ENCODE assay signal across 8 cellular contexts in genomic region chr4:6673660-6674499, GRCh38. TPM values are rescaled to one million over a fixed set of nuclear protein-coding genes. Genes with fewer than 3 reads are reported as not detected.
DNase-seq lines count a peak whose midpoint lies in the region; ATAC-seq and TF ChIP-seq lines count a peak whose summit lies in the region.

No MANE protein-coding gene starts in this region.

- ATAC-seq in GM19324 (IDR thresholded peaks at IDR 0.05; ENCODE audit: low FRiP score, unreplicated experiment): peak; percentile 87
- ATAC-seq in HG03460 (IDR thresholded peaks at IDR 0.05; ENCODE audit: unreplicated experiment): peak; percentile 73
- peak; percentile 81 for ATAC-seq in activated CD8-positive, alpha-beta T cell treated with anti-CD3 and anti-CD28 coated beads for 36 hours
- ATAC-seq in lung (ENCODE audit: insufficient read depth, low FRiP score): peak; percentile 89

- no peaks in the 10 kb centered on the region for H3K27me3 Mint-ChIP-seq in activated CD8-positive, alpha-beta T cell treated with anti-CD3 and anti-CD28 coated beads for 36 hours

- H3K4me1 Mint-ChIP-seq in activated CD8-positive, alpha-beta T cell treated with anti-CD3 and anti-CD28 coated beads for 36 hours (ENCODE audit: low read depth): peaks cover 42% of the 10 kb centered on the region

- H3K9me3 ChIP-seq in lung (ENCODE audit: control insufficient read depth in 2 of 2, insufficient read depth in 1 of 2, low read length in 1 of 2): no peaks in the 10 kb centered on the region

- TF ChIP-seq CTCF in activated CD8-positive, alpha-beta T cell treated with anti-CD3 and anti-CD28 coated beads for 36 hours (IDR thresholded peaks at IDR 0.05): no peak
- TF ChIP-seq CTCF in lung (IDR thresholded peaks at IDR 0.05; ENCODE audit: control extremely low read depth, extremely low read depth): no peak

- H3K4me3 ChIP-seq in lung: peak overlapping the region; percentile 80

- H3K9me3 Mint-ChIP-seq in activated CD8-positive, alpha-beta T cell treated with anti-CD3 and anti-CD28 coated beads for 36 hours: no peaks in the 10 kb centered on the region

- H3K4me1 ChIP-seq in lung (ENCODE audit: control insufficient read depth in 2 of 2, insufficient read depth in 2 of 2, low read length in 2 of 2): peaks cover 11 to 19% of the 10 kb centered on the region in 2 donors

- CTCF ChIA-PET in activated CD8-positive, alpha-beta T cell treated with anti-CD3 and anti-CD28 coated beads for 36 hours (lab: Charles Lee): interaction anchor here (0.7 to 6.3 kb wide), 20 partner anchors 9 to 200 kb away, joined by 3 to 102 read pairs (median 7); partner anchors contain the start of genes BLOC1S4, MAN2B2, MRFAP1 and MRFAP1L1

- no peaks in the 10 kb centered on the region for H3K27me3 ChIP-seq in lung (ENCODE audit: control insufficient read depth, insufficient read depth)

- H3K36me3 ChIP-seq in lung (ENCODE audit: control insufficient read depth in 2 of 2, insufficient read depth in 2 of 2, low read length in 2 of 2): peaks cover 0 to 3% of the 10 kb centered on the region in 2 donors

- H3K36me3 Mint-ChIP-seq in activated CD8-positive, alpha-beta T cell treated with anti-CD3 and anti-CD28 coated beads for 36 hours (ENCODE audit: low read depth): peaks cover 44% of the 10 kb centered on the region

- H3K27ac ChIP-seq in lung (ENCODE audit: low read depth in 1 of 2, low read length in 1 of 2): peak overlapping the region; percentile 71 to 86

- H3K27ac Mint-ChIP-seq in activated CD8-positive, alpha-beta T cell treated with anti-CD3 and anti-CD28 coated beads for 36 hours: peak overlapping the region; percentile 99

- H3K4me3 Mint-ChIP-seq in activated CD8-positive, alpha-beta T cell treated with anti-CD3 and anti-CD28 coated beads for 36 hours: peak overlapping the region; percentile 90

- intact Hi-C loops in activated CD8-positive, alpha-beta T cell treated with anti-CD3 and anti-CD28 coated beads for 36 hours (cut with micrococcal nuclease): loop anchor here (2.0 to 5.0 kb wide), 2 partner anchors 17 to 33 kb away; partner anchors contain the start of gene MRFAP1L1

- POLR2A ChIA-PET in activated CD8-positive, alpha-beta T cell treated with anti-CD3 and anti-CD28 coated beads for 36 hours (lab: Charles Lee): interaction anchor here (0.6 to 6.0 kb wide), 38 partner anchors 8 to 1265 kb away, joined by 3 to 75 read pairs (median 4); partner anchors contain the start of genes BLOC1S4, KIAA0232, MRFAP1 and MRFAP1L1

- 1 to 2% methylated on average over 80 to 89 of the region's 89 CpGs for WGBS in lung, 2 donors

- DNase-seq in C1 segment of cervical spinal cord (lab: John Stamatoyannopoulos, UW) (peak; percentile 66 to 96 (median 92)), NCI-H774 (lab: John Stamatoyannopoulos, UW) (peak; percentile 91), lung (ENCODE audit: low spot score) (peak; percentile 94)
- peak; percentile 95 for DNase-seq in activated CD8-positive, alpha-beta T cell treated with anti-CD3 and anti-CD28 coated beads for 36 hours
- peak; percentile 94 for DNase-seq in effector CD4-positive, alpha-beta T cell
- peak; percentile 89 to 91 (median 89) for DNase-seq in stimulated activated CD4-positive, alpha-beta T cell treated with anti-CD3 and anti-CD28 coated beads, TNF-alpha, amount 100 ng/mL, for 24 hours (ENCODE audit: low read depth in 3 of 3)

RNA-seq across cellular contexts. Expression of gene S100P, which starts 19.8 kb away (rescaled TPM):
- 1 to 10 TPM; 3.4 to 4.3 TPM for total RNA-seq in activated CD8-positive, alpha-beta T cell treated with anti-CD3 and anti-CD28 coated beads for 36 hours
- 10 to 100 TPM; 34.2 to 64.5 TPM for total RNA-seq in lung
- polyA plus RNA-seq in lung: 100 to 1,000 TPM in 1 of 2 donors, 10 to 100 TPM in 1; 38.7 to 118 TPM

RNA-seq across cellular contexts. Expression of gene MRFAP1, which starts 33.4 kb away (rescaled TPM):
- 100 to 1,000 TPM; 106 to 107 TPM for total RNA-seq in activated CD8-positive, alpha-beta T cell treated with anti-CD3 and anti-CD28 coated beads for 36 hours
- 100 to 1,000 TPM; 193 to 244 TPM for total RNA-seq in lung
- polyA plus RNA-seq in lung: 100 to 1,000 TPM; 183 to 286 TPM

RNA-seq across cellular contexts. Expression of gene MRFAP1L1, which starts 35.8 kb away (rescaled TPM):
- total RNA-seq in activated CD8-positive, alpha-beta T cell treated with anti-CD3 and anti-CD28 coated beads for 36 hours: 10 to 100 TPM; 36.7 to 39.2 TPM
- 10 to 100 TPM; 46.1 to 75.1 TPM for total RNA-seq in lung
- 10 to 100 TPM; 53.7 to 58.9 TPM for polyA plus RNA-seq in lung

RNA-seq across cellular contexts. Expression of gene BLOC1S4, which starts 42.1 kb away (rescaled TPM):
- 10 to 100 TPM; 19.1 to 21.8 TPM for total RNA-seq in activated CD8-positive, alpha-beta T cell treated with anti-CD3 and anti-CD28 coated beads for 36 hours
- 10 to 100 TPM in 1 of 2 donors, 1 to 10 TPM in 1; 8.0 to 15.2 TPM for total RNA-seq in lung
- polyA plus RNA-seq in lung: 10 to 100 TPM in 1 of 2 donors, 1 to 10 TPM in 1; 9.5 to 13.7 TPM

Comparison
In these comparisons a context has a peak if more than half of its experiments do, and no peak if none do; other contexts are left out.
1. Peak in every context shown above with its lines: DNase-seq, ATAC-seq, H3K4me3 ChIP-seq and H3K27ac ChIP-seq.
2. RNA of gene S100P, which starts 19.8 kb away (total RNA-seq): 34.2 to 64.5 TPM in lung; 3.4 to 4.3 TPM in activated CD8-positive, alpha-beta T cell treated with anti-CD3 and anti-CD28 coated beads for 36 hours; every median in the first group is over 4 times any median in the second.